29 cellular contexts compared by ENCODE assay signal in the genomic region with DNA sequence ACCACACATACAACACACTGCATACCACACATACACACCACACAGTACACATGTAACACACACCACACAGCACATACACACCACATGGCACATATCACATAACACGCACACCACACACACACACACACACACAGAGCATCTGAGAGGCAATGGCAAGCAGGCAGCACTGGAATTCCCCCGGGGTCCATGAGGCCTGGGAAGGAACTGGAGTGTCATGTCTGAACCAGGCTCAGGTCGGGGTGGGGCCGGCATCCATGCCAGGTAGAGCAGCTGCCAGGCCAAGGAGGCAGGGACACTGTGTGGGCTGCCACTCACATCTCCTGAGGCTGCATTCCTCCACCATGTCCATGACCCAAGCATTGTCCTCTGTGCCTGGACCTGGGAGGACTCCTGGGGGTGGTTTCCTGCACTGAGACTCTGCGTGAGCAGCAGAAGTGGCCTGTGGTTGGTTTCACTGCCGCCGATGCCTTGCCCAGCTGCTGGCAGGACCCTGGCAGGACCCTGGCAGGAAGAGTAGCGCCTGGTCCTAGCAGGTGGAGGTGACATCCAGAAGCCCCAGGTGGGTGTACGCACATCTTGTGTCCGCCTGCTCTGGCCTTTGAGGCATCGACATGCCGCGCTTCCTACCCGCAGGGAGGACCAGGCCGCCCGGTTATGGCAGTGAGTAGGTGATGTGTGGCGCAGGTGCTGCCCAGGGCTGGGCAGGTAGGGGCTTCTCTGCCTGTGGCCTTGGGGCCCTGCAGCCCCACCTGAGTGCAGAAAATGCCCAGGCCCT.
"Had no signal": no experiment of that assay in that cellular context is flagged by ENCODE, and none has a peak within 500 bp of the region (broad histone marks: within the 10 kb centered on the region; RNA-seq: fewer than 3 reads in every experiment).

No MANE protein-coding gene starts in this region.

- ATAC-seq: activated CD8-positive, alpha-beta T cell treated with anti-CD3 and anti-CD28 coated beads for 36 hours; activated naive CD8-positive, alpha-beta T cell treated with anti-CD3 and anti-CD28 coated beads, Interleukin-2, amount 50 U/mL, for 24 hours; heart right ventricle; left lung; lower lobe of right lung; natural killer cell; stimulated activated memory B cell treated with anti-CD40 and anti-IgM and Interleukin-4, amounts not matched to agents 10 μg/mL and 1 μg/mL and 100 μg/mL, for 72 hours; stimulated activated naive CD8-positive, alpha-beta T cell treated with anti-CD3 and anti-CD28 coated beads, Interleukin-15, amount 100 ng/mL, for 72 hours had no signal

- FAIRE-seq: islet of Langerhans, small intestine had no signal

- H3K27ac ChIP-seq: breast epithelium, esophagus squamous epithelium, heart right ventricle, left lung, lower lobe of right lung, prostate gland, sigmoid colon, upper lobe of left lung had no signal

- H3K27me3 ChIP-seq: upper lobe of left lung had no signal

- H3K4me3 ChIP-seq: breast epithelium, esophagus squamous epithelium, heart right ventricle, left lung, lower lobe of right lung, prostate gland, sigmoid colon, upper lobe of left lung had no signal

- H3K4me1 Mint-ChIP-seq: activated naive CD4-positive, alpha-beta T cell treated with anti-CD3 and anti-CD28 coated beads, Interleukin-2, amount 50 U/mL, for 24 hours; stimulated activated memory B cell treated with anti-CD40 and anti-IgM and Interleukin-4, amounts not matched to agents 10 μg/mL and 1 μg/mL and 100 μg/mL, for 72 hours; stimulated activated naive CD8-positive, alpha-beta T cell treated with anti-CD3 and anti-CD28 coated beads, Interleukin-15, amount 100 ng/mL, for 72 hours had no signal

- H3K9me3 ChIP-seq: breast epithelium, esophagus squamous epithelium, lower lobe of right lung, prostate gland, sigmoid colon, upper lobe of left lung had no signal

- H3K36me3 Mint-ChIP-seq: activated naive CD4-positive, alpha-beta T cell treated with anti-CD3 and anti-CD28 coated beads, Interleukin-2, amount 50 U/mL, for 24 hours; natural killer cell had no signal

- H3K36me3 ChIP-seq: breast epithelium, esophagus squamous epithelium, heart right ventricle, left lung, lower lobe of right lung, prostate gland, sigmoid colon, upper lobe of left lung had no signal

- H3K27me3 Mint-ChIP-seq: dendritic cell treated with granulocyte-macrophage colony-stimulating factor and Interleukin-4, amounts not matched to agents 40 ng/mL and 50 ng/mL, for 4 days had no signal

- H3K4me3 Mint-ChIP-seq: activated B cell treated with CpG ODN at 0.5 μM for 24 hours; activated CD8-positive, alpha-beta T cell treated with anti-CD3 and anti-CD28 coated beads for 36 hours; activated naive CD4-positive, alpha-beta T cell treated with anti-CD3 and anti-CD28 coated beads, Interleukin-2, amount 50 U/mL, for 24 hours; activated naive CD8-positive, alpha-beta T cell treated with anti-CD3 and anti-CD28 coated beads, Interleukin-2, amount 50 U/mL, for 24 hours; dendritic cell treated with granulocyte-macrophage colony-stimulating factor and Interleukin-4, amounts not matched to agents 40 ng/mL and 50 ng/mL, for 4 days; natural killer cell; stimulated activated memory B cell treated with anti-CD40 and anti-IgM and Interleukin-4, amounts not matched to agents 10 μg/mL and 1 μg/mL and 100 μg/mL, for 72 hours; stimulated activated naive CD8-positive, alpha-beta T cell treated with anti-CD3 and anti-CD28 coated beads, Interleukin-15, amount 100 ng/mL, for 72 hours; T-helper 2 cell treated with Interferon-gamma antibody and Interleukin-4, amounts not matched to agents 5 μg/mL and 100 μg/mL, for 36 hours had no signal

- H3K9me3 Mint-ChIP-seq: activated CD8-positive, alpha-beta T cell treated with anti-CD3 and anti-CD28 coated beads for 36 hours; activated naive CD4-positive, alpha-beta T cell treated with anti-CD3 and anti-CD28 coated beads, Interleukin-2, amount 50 U/mL, for 24 hours; activated naive CD8-positive, alpha-beta T cell treated with anti-CD3 and anti-CD28 coated beads, Interleukin-2, amount 50 U/mL, for 24 hours; activated T-helper 2 cell treated with anti-CD3 and anti-CD28 coated beads, Interferon-gamma antibody, Interleukin-2, Interleukin-4, amounts not matched to agents 10 μg/mL and 5 μg/mL and 100 μg/mL, durations not matched to agents 14 hours and 24 hours and 36 hours; dendritic cell treated with granulocyte-macrophage colony-stimulating factor and Interleukin-4, amounts not matched to agents 40 ng/mL and 50 ng/mL, for 4 days; natural killer cell; T-helper 2 cell treated with Interferon-gamma antibody and Interleukin-4, amounts not matched to agents 5 μg/mL and 100 μg/mL, for 36 hours had no signal

- H3K27ac Mint-ChIP-seq: activated B cell treated with CpG ODN at 0.5 μM for 24 hours; activated CD8-positive, alpha-beta T cell treated with anti-CD3 and anti-CD28 coated beads for 36 hours; activated naive CD8-positive, alpha-beta T cell treated with anti-CD3 and anti-CD28 coated beads, Interleukin-2, amount 50 U/mL, for 24 hours; activated T-helper 2 cell treated with anti-CD3 and anti-CD28 coated beads, Interferon-gamma antibody, Interleukin-2, Interleukin-4, amounts not matched to agents 10 μg/mL and 5 μg/mL and 100 μg/mL, durations not matched to agents 14 hours and 24 hours and 36 hours; dendritic cell treated with granulocyte-macrophage colony-stimulating factor and Interleukin-4, amounts not matched to agents 40 ng/mL and 50 ng/mL, for 4 days; natural killer cell; stimulated activated memory B cell treated with anti-CD40 and anti-IgM and Interleukin-4, amounts not matched to agents 10 μg/mL and 1 μg/mL and 100 μg/mL, for 72 hours; stimulated activated naive CD8-positive, alpha-beta T cell treated with anti-CD3 and anti-CD28 coated beads, Interleukin-15, amount 100 ng/mL, for 72 hours; T-helper 2 cell treated with Interferon-gamma antibody and Interleukin-4, amounts not matched to agents 5 μg/mL and 100 μg/mL, for 36 hours had no signal

- H3K4me1 ChIP-seq: breast epithelium, esophagus squamous epithelium, heart right ventricle, left lung, lower lobe of right lung, prostate gland, sigmoid colon, upper lobe of left lung had no signal

- DNase-seq: activated B cell treated with CpG ODN at 0.5 μM for 24 hours; activated CD4-positive, alpha-beta T cell treated with anti-CD3 and anti-CD28 coated beads, Interleukin-2, amount 50 U/mL, for 1 hour; activated CD8-positive, alpha-beta T cell treated with anti-CD3 and anti-CD28 coated beads for 36 hours; activated naive CD8-positive, alpha-beta T cell treated with anti-CD3 and anti-CD28 coated beads, Interleukin-2, amount 50 U/mL, for 24 hours; activated T-cell treated with anti-CD3 and anti-CD28 coated beads, Interleukin-2, amount 50 U/mL, for 48 hours; amygdala; central memory CD4-positive, alpha-beta T cell; esophagus squamous epithelium; foreskin melanocyte; heart right ventricle; left lung; lower lobe of right lung; mesendoderm; natural killer cell; retina; sigmoid colon; small intestine; stimulated activated CD4-positive, alpha-beta T cell treated with anti-CD3 and anti-CD28 coated beads, Interleukin-4, amount 100 ng/mL, for 24 hours; stimulated activated naive CD8-positive, alpha-beta T cell treated with anti-CD3 and anti-CD28 coated beads, Interleukin-15, amount 100 ng/mL, for 72 hours; substantia nigra had no signal
